16 cellular contexts compared by ENCODE assay signal in genomic region chr10:77191324-77192049, GRCh38.
"Had no signal": no experiment of that assay in that cellular context is flagged by ENCODE, and none has a peak within 500 bp of the region (broad histone marks: within the 10 kb centered on the region; RNA-seq: fewer than 3 reads in every experiment).

No MANE protein-coding gene starts in this region.

- ATAC-seq: effector memory CD8-positive, alpha-beta T cell; gastroesophageal sphincter; naive thymus-derived CD8-positive, alpha-beta T cell had no signal

- H3K36me3 ChIP-seq: esophagus squamous epithelium, gastroesophageal sphincter, left ventricle myocardium inferior, neutrophil, right atrium auricular region had no signal

- DNase-seq: effector memory CD8-positive, alpha-beta T cell; esophagus squamous epithelium; foreskin fibroblast; glutamatergic neuron; left ventricle myocardium inferior; mesenchymal stem cell; midbrain; naive thymus-derived CD8-positive, alpha-beta T cell; stimulated activated CD4-positive, alpha-beta T cell treated with anti-CD3 and anti-CD28 coated beads, Interleukin-2, amount 100 ng/mL, for 48 hours; stimulated activated naive CD4-positive, alpha-beta T cell treated with Interleukin-2 at 50 U/mL for 16 hours had no signal

- H3K4me3 ChIP-seq: esophagus squamous epithelium, gastroesophageal sphincter, left ventricle myocardium inferior, lung, right atrium auricular region, smooth muscle cell had no signal

- H3K27me3 ChIP-seq: esophagus squamous epithelium, gastroesophageal sphincter, right atrium auricular region had no signal

- H3K4me1 ChIP-seq: esophagus squamous epithelium, left ventricle myocardium inferior, right atrium auricular region had no signal

- H3K27ac ChIP-seq: epithelial cell of prostate, left ventricle myocardium inferior, neutrophil, right atrium auricular region had no signal
